ENCODE assay signal across 8 cellular contexts in the genomic region with DNA sequence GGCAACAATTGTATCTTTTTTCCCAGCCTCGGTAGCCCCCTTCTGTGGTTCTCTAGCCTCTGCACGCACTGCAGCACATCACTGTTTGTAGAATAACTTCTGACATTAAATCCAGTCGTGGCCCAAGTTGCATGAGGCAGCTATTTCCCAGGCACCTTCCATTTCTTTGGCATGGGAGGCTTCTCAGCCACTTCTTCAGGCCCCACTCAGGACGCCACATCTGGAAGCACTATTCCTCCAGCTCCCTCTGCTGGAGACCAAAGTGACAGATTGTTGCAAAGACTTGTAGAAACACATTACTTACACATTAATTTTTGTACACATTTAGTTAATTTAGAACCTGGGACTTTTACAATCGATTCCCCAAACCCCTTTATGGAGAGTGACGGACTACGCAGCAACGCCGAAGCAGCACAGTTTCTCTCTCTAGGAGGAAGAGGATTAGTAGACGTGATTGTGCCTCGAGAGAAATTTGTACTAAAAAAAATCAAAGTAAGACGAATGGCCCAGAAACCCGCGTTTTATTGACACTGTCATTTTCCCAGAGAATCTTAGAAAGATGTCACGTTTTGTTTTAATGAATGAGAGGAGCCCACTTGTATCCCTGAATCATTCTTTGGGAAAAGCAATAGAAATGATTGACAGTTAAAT. TPM values are rescaled to one million over a fixed set of nuclear protein-coding genes. Genes with fewer than 3 reads are reported as not detected.
DNase-seq lines count a peak whose midpoint lies in the region; ATAC-seq and TF ChIP-seq lines count a peak whose summit lies in the region.

No MANE protein-coding gene starts in this region.

- H3K4me3 ChIP-seq in cardiac fibroblast (replicated peaks in 1 of 2; ENCODE audit: low read depth in 2 of 2, low read length in 2 of 2) (no peak overlapping the region), tibial artery (no peak overlapping the region)

- H3K27me3 ChIP-seq in tibial artery, result no peaks in the 10 kb centered on the region

- H3K4me1 ChIP-seq in tibial artery, result no peaks in the 10 kb centered on the region

- H3K9me3 ChIP-seq in tibial artery, result no peaks in the 10 kb centered on the region

- peak; percentile 68 for TF ChIP-seq CTCF in AG09319 (IDR thresholded peaks at IDR 0.05; ENCODE audit: low read depth, low read length)
- peak; percentile 68 for TF ChIP-seq CTCF in cardiac fibroblast (IDR thresholded peaks at IDR 0.05; ENCODE audit: low read depth, low read length)
- TF ChIP-seq CTCF in tibial artery (IDR thresholded peaks at IDR 0.05), result peak; percentile 70 to 72

- intact Hi-C loops in left colon (cut with DNase I, micrococcal nuclease), result no loop called here
- intact Hi-C loops in tibial artery (cut with DNase I; ENCODE audit: low total_unique reads), result no loop called here

- no peaks in the 10 kb centered on the region for H3K36me3 ChIP-seq in tibial artery

- peak; percentile 36 for DNase-seq in AG09319 (ENCODE audit: extremely low read depth, low read depth)
- DNase-seq in H4 (ENCODE audit: low spot score), result peak; percentile 49
- peak; percentile 80 for DNase-seq in NCI-H82 (lab: John Stamatoyannopoulos, UW)
- peak; percentile 82 to 85 for DNase-seq in cardiac fibroblast (ENCODE audit: low read depth in 2 of 2)
- DNase-seq in left colon, result peak; percentile 41 to 50
- peak; percentile 67 to 75 for DNase-seq in tibial artery

- ATAC-seq in left colon (peak; percentile 77), HG03097 (IDR thresholded peaks at IDR 0.05; ENCODE audit: low FRiP score, unreplicated experiment) (no peak), GM21717 (IDR thresholded peaks at IDR 0.05; ENCODE audit: unreplicated experiment) (no peak)

- no peak overlapping the region for H3K27ac ChIP-seq in tibial artery

RNA-seq across cellular contexts. Expression of a gene that starts 57.8 kb away (rescaled TPM):
- 0.97 and 3.7 TPM in 2 replicates for total RNA-seq in H4 (2014; rRNA removed; shearing (Covaris generic))
- total RNA-seq in left colon, result 10 to 100 TPM; 23.6 to 38.2 TPM
